23 cellular contexts compared by ENCODE assay signal in genomic region chr4:117096462-117096861, GRCh38. TPM values are rescaled to one million over a fixed set of nuclear protein-coding genes. Genes with fewer than 3 reads are reported as not detected.
DNase-seq lines count a peak whose midpoint lies in the region; ATAC-seq, FAIRE-seq and TF ChIP-seq lines count a peak whose summit lies in the region.
"Had no signal": no experiment of that assay in that cellular context is flagged by ENCODE, and none has a peak within 500 bp of the region (broad histone marks: within the 10 kb centered on the region; RNA-seq: fewer than 3 reads in every experiment).

No MANE protein-coding gene starts in this region.

- H3K18ac ChIP-seq in H1 (ENCODE audit: extremely low read depth, low read length), result no peak overlapping the region

- H3K9me3 ChIP-seq in OCI-LY3 (ENCODE audit: insufficient read depth, low read length), result no peaks in the 10 kb centered on the region
- no peaks in the 10 kb centered on the region for H3K9me3 ChIP-seq in H1 (ENCODE audit: insufficient read depth in 2 of 2, low read depth in 1 of 2, low read length in 1 of 2)
- H3K9me3 ChIP-seq in smooth muscle cell (replicated peaks; ENCODE audit: low read depth), result no peaks in the 10 kb centered on the region
- H3K9me3 ChIP-seq: A549; BE2C; BLaER1 treated with 17β-estradiol and CSF1 and Interleukin-3, amounts not matched to agents 10 nM and 100 nM had no signal

- peaks cover 5% of the 10 kb centered on the region for H3K4me1 Mint-ChIP-seq in GM23338
- H3K4me1 Mint-ChIP-seq: CD14-positive monocyte; CD8-positive, alpha-beta memory T cell had no signal

- TF ChIP-seq RAD21 in H1 (IDR thresholded peaks at IDR 0.05 in 1 of 2, conservative IDR thresholded peaks at IDR 0.05 in 1 of 2; ENCODE audit: low read depth in 2 of 2, low read length in 2 of 2), result no peak

- H3K9ac ChIP-seq in KMS-11 (peak overlapping the region; percentile 42; the same call in 1 of the 2 replicates), OCI-LY3 (ENCODE audit: low read length) (no peak overlapping the region), H1 (replicated peaks in 1 of 4; ENCODE audit: extremely low read depth in 1 of 4, low read depth in 3 of 4, low read length in 3 of 4) (no peak overlapping the region), smooth muscle cell (ENCODE audit: low read depth) (no peak overlapping the region)
- H3K9ac ChIP-seq: BLaER1 treated with 17β-estradiol and CSF1 and Interleukin-3, amounts not matched to agents 10 nM and 100 nM had no signal

- H3K56ac ChIP-seq in H1 (replicated peaks; ENCODE audit: insufficient read length, low read depth, low read length), result no peak overlapping the region

- no peak overlapping the region for H2AK5ac ChIP-seq in H1 (ENCODE audit: low read depth, low read length)

- no peak overlapping the region for H3K23ac ChIP-seq in H1 (ENCODE audit: insufficient read length)

- no peak overlapping the region for H4K91ac ChIP-seq in H1 (replicated peaks; ENCODE audit: insufficient read length, low read length)

- H3K36me3 Mint-ChIP-seq in GM23338 (ENCODE audit: low read depth), result no peaks in the 10 kb centered on the region
- H3K36me3 Mint-ChIP-seq: CD14-positive monocyte; CD8-positive, alpha-beta memory T cell had no signal

- H2BK15ac ChIP-seq in H1 (ENCODE audit: low read length), result no peak overlapping the region

- no peak overlapping the region for H3K27ac Mint-ChIP-seq in GM23338
- H3K27ac Mint-ChIP-seq: CD14-positive monocyte; CD4-positive, alpha-beta T cell had no signal

- H3K27me3 ChIP-seq in GM23338 (ENCODE audit: insufficient read depth), result no peaks in the 10 kb centered on the region
- H3K27me3 ChIP-seq in KMS-11 (ENCODE audit: insufficient read depth, low read depth), result no peaks in the 10 kb centered on the region
- H3K27me3 ChIP-seq in OCI-LY3 (ENCODE audit: low read depth, low read length), result no peaks in the 10 kb centered on the region
- H3K27me3 ChIP-seq in H1 (replicated peaks in 1 of 4; ENCODE audit: control insufficient read depth in 3 of 4, extremely low read depth in 1 of 4, insufficient read depth in 3 of 4, low read length in 3 of 4), result no peaks in the 10 kb centered on the region
- no peaks in the 10 kb centered on the region for H3K27me3 ChIP-seq in smooth muscle cell (ENCODE audit: low read depth)
- H3K27me3 ChIP-seq: BE2C; BLaER1 treated with 17β-estradiol and CSF1 and Interleukin-3, amounts not matched to agents 10 nM and 100 nM had no signal

- H3K36me3 ChIP-seq in GM23338 (ENCODE audit: insufficient read depth), result no peaks in the 10 kb centered on the region
- H3K36me3 ChIP-seq in KMS-11 (ENCODE audit: insufficient read depth), result no peaks in the 10 kb centered on the region
- no peaks in the 10 kb centered on the region for H3K36me3 ChIP-seq in OCI-LY3 (replicated peaks; ENCODE audit: low read depth, low read length)
- no peaks in the 10 kb centered on the region for H3K36me3 ChIP-seq in H1 (ENCODE audit: control insufficient read depth in 2 of 4, insufficient read depth in 4 of 4, low read length in 3 of 4)
- H3K36me3 ChIP-seq in smooth muscle cell (ENCODE audit: low read depth), result no peaks in the 10 kb centered on the region
- H3K36me3 ChIP-seq: BE2C; BLaER1 treated with 17β-estradiol and CSF1 and Interleukin-3, amounts not matched to agents 10 nM and 100 nM had no signal

- 92% methylated on average over 5 of the region's 5 CpGs; no CpG with 5 or more reads in 1 of the 2 experiments for whole genome bisulfite sequencing in H1 (ENCODE audit: extremely low coverage in 1 of 2, insufficient coverage in 1 of 2, insufficient read length in 1 of 2, insufficient replicate concordance in 2 of 2, low coverage in 1 of 2, low lambda C conversion rate in 2 of 2, missing lambda C conversion rate in 1 of 2), 2 experiments
- WGBS in smooth muscle cell (ENCODE audit: low lambda C conversion rate), result 92% methylated on average over 5 of the region's 5 CpGs

- H4K20me1 ChIP-seq in GM23338 (replicated peaks; ENCODE audit: insufficient read depth) (no peaks in the 10 kb centered on the region), KMS-11 (ENCODE audit: insufficient read depth) (no peaks in the 10 kb centered on the region), OCI-LY3 (ENCODE audit: insufficient read depth, low read length) (no peaks in the 10 kb centered on the region), H1 (replicated peaks in 1 of 2; ENCODE audit: control insufficient read depth in 1 of 2, insufficient read depth in 2 of 2, low read length in 2 of 2) (no peaks in the 10 kb centered on the region), smooth muscle cell (ENCODE audit: low read depth) (no peaks in the 10 kb centered on the region)
- H4K20me1 ChIP-seq: BLaER1 treated with 17β-estradiol and CSF1 and Interleukin-3, amounts not matched to agents 10 nM and 100 nM had no signal

- no peak overlapping the region for H4K8ac ChIP-seq in H1 (ENCODE audit: extremely low read depth, insufficient read depth, low read length)

- H3K27ac ChIP-seq in GM23338 (ENCODE audit: low read depth) (no peak overlapping the region), KMS-11 (peak overlapping the region; percentile 50), OCI-LY3 (ENCODE audit: low read length) (no peak overlapping the region), H1 (ENCODE audit: low read depth, low read length) (no peak overlapping the region), smooth muscle cell (ENCODE audit: low read depth) (no peak overlapping the region)
- H3K27ac ChIP-seq: A549; BLaER1 treated with 17β-estradiol and CSF1 and Interleukin-3, amounts not matched to agents 10 nM and 100 nM had no signal

- H4K5ac ChIP-seq in H1 (ENCODE audit: insufficient read length, low read depth, low read length), result no peak overlapping the region

- no peak overlapping the region for H2BK120ac ChIP-seq in H1 (replicated peaks; ENCODE audit: low read depth, low read length)

- H3K9me3 Mint-ChIP-seq in GM23338, result no peaks in the 10 kb centered on the region
- H3K9me3 Mint-ChIP-seq: CD4-positive, alpha-beta T cell had no signal

- H3K9me2 ChIP-seq in GM23338 (ENCODE audit: insufficient read depth), result no peaks in the 10 kb centered on the region

- no peak overlapping the region for H2BK12ac ChIP-seq in H1 (ENCODE audit: low read depth, low read length)

- no peaks in the 10 kb centered on the region for H3K79me2 ChIP-seq in GM23338 (replicated peaks; ENCODE audit: insufficient read depth)
- no peaks in the 10 kb centered on the region for H3K79me2 ChIP-seq in KMS-11 (ENCODE audit: insufficient read depth, low read depth)
- no peaks in the 10 kb centered on the region for H3K79me2 ChIP-seq in OCI-LY3 (ENCODE audit: low read length)
- no peaks in the 10 kb centered on the region for H3K79me2 ChIP-seq in H1 (ENCODE audit: control insufficient read depth in 1 of 2, insufficient read depth in 2 of 2, low read length in 2 of 2)
- no peaks in the 10 kb centered on the region for H3K79me2 ChIP-seq in smooth muscle cell (ENCODE audit: low read depth)

- H3K23me2 ChIP-seq in H1 (ENCODE audit: low read depth, low read length), result no peaks in the 10 kb centered on the region

- TF ChIP-seq CTCF in GM23338 (conservative IDR thresholded peaks at IDR 0.05; ENCODE audit: low read depth in 2 of 2) (no peak), KMS-11 (conservative IDR thresholded peaks at IDR 0.05; ENCODE audit: low read depth, low read length) (no peak), OCI-LY3 (IDR thresholded peaks at IDR 0.05; ENCODE audit: low read depth, low read length) (no peak), H1 (IDR thresholded peaks at IDR 0.05; ENCODE audit: control extremely low read depth in 1 of 3, insufficient read depth in 1 of 3, low read depth in 1 of 3, low read length in 3 of 3) (no peak), D721Med (IDR thresholded peaks at IDR 0.05; ENCODE audit: insufficient read depth, missing control alignments) (no peak), smooth muscle cell (IDR thresholded peaks at IDR 0.05; ENCODE audit: borderline replicate concordance, insufficient read depth, poor library complexity, severe bottlenecking) (no peak)

- no peak for TF ChIP-seq POLR2A in H1 (IDR thresholded peaks at IDR 0.05; ENCODE audit: control extremely low read depth in 1 of 2, low read depth in 2 of 2, low read length in 2 of 2)

- H3K4me1 ChIP-seq in GM23338 (ENCODE audit: insufficient read depth), result peaks cover 5% of the 10 kb centered on the region; the same call in 1 of the 2 replicates
- peaks cover 24% of the 10 kb centered on the region for H3K4me1 ChIP-seq in KMS-11 (ENCODE audit: low read depth, poor library complexity, severe bottlenecking)
- H3K4me1 ChIP-seq in OCI-LY3 (ENCODE audit: low read length), result no peaks in the 10 kb centered on the region
- no peaks in the 10 kb centered on the region for H3K4me1 ChIP-seq in H1 (replicated peaks in 1 of 4; ENCODE audit: control insufficient read depth in 3 of 4, insufficient read depth in 4 of 4, low read length in 3 of 4)
- no peaks in the 10 kb centered on the region for H3K4me1 ChIP-seq in smooth muscle cell (ENCODE audit: low read depth)
- H3K4me1 ChIP-seq: A549; BLaER1 treated with 17β-estradiol and CSF1 and Interleukin-3, amounts not matched to agents 10 nM and 100 nM had no signal

- H2AFZ ChIP-seq in GM23338 (peak overlapping the region; percentile 48; the same call in 1 of the 2 replicates), KMS-11 (ENCODE audit: low read depth) (peak overlapping the region; percentile 77), OCI-LY3 (ENCODE audit: low read depth, low read length) (peak overlapping the region; percentile 37; the same call in 1 of the 2 replicates), H1 (ENCODE audit: low read length) (0 out of 2 replicates have a peak overlapping the region, but pooled peaks have one; percentile 68), smooth muscle cell (ENCODE audit: low read depth) (no peak overlapping the region)

- no peaks in the 10 kb centered on the region for H3K27me3 Mint-ChIP-seq in GM23338 (ENCODE audit: insufficient read depth, low read depth, poor library complexity)
- H3K27me3 Mint-ChIP-seq: CD4-positive, alpha-beta T cell; CD8-positive, alpha-beta memory T cell had no signal

- H3K4me3 ChIP-seq in GM23338, result no peak overlapping the region
- H3K4me3 ChIP-seq in KMS-11 (IDR thresholded peaks at IDR 0.05; ENCODE audit: insufficient read depth, low read depth, low read length), result no peak overlapping the region
- no peak overlapping the region for H3K4me3 ChIP-seq in OCI-LY3 (ENCODE audit: low read length)
- no peak overlapping the region for H3K4me3 ChIP-seq in H1 (ENCODE audit: extremely low read depth in 1 of 4, insufficient read depth in 2 of 4, low read depth in 3 of 4, low read length in 4 of 4)
- no peak overlapping the region for H3K4me3 ChIP-seq in smooth muscle cell
- H3K4me3 ChIP-seq: A549; BLaER1 treated with 17β-estradiol and CSF1 and Interleukin-3, amounts not matched to agents 10 nM and 100 nM had no signal

- TF ChIP-seq EP300 in H1 (IDR thresholded peaks at IDR 0.05; ENCODE audit: borderline replicate concordance in 1 of 2, low read depth in 2 of 2, low read length in 2 of 2), result no peak

- no peaks in the 10 kb centered on the region for H3K79me1 ChIP-seq in H1 (ENCODE audit: low read depth, low read length)

- no peak overlapping the region for H2BK20ac ChIP-seq in H1 (ENCODE audit: low read length)

- DNase-seq in GM23338 (ENCODE audit: low spot score) (no peak), H1 (ENCODE audit: low read depth in 1 of 2, low spot score in 2 of 2) (no peak), D721Med (ENCODE audit: insufficient read length, low spot score) (no peak), smooth muscle cell (lab: John Stamatoyannopoulos, UW; ENCODE audit: unreplicated experiment) (no peak)
- no peak for DNase-seq in NK-92 treated with Interleukin-12 subunit alpha and Interleukin-12 subunit beta, amount 100 ng/mL, for 24 hours (lab: John Stamatoyannopoulos, UW)
- DNase-seq: 8988T; ACHN; AML-193; BE2C; CD4-positive, alpha-beta T cell; CD8-positive, alpha-beta memory T cell; DMS53; DMS79 treated with DMSO at 0.1 percent for 48 hours; GF-D8; GOT3; HCEC 1CT had no signal

- no peak for FAIRE-seq in H1 (lab: Jason Lieb, UNC)
- FAIRE-seq in D721Med (lab: Jason Lieb, UNC), result no peak
- FAIRE-seq: A549, GM12891 had no signal

- H3K14ac ChIP-seq in H1 (ENCODE audit: insufficient read length), result no peak overlapping the region

- POLR2A ChIA-PET in H1 (lab: Charles Lee; ENCODE audit: partially characterized antibody), result no interaction called here

- H3K4me3 Mint-ChIP-seq in GM23338, result no peak overlapping the region
- H3K4me3 Mint-ChIP-seq: CD14-positive monocyte; CD4-positive, alpha-beta T cell; CD8-positive, alpha-beta memory T cell had no signal

- H3F3A ChIP-seq in GM23338 (replicated peaks; ENCODE audit: low read depth), result no peaks in the 10 kb centered on the region
- H3F3A ChIP-seq in smooth muscle cell (ENCODE audit: low read depth), result no peaks in the 10 kb centered on the region

- H3K4ac ChIP-seq in H1 (replicated peaks; ENCODE audit: insufficient read length, low read depth, low read length), result no peak overlapping the region

- ATAC-seq in GM23338 (no peak), GM21576 (IDR thresholded peaks at IDR 0.05; ENCODE audit: unreplicated experiment) (no peak)
- ATAC-seq: A549 had no signal

- CTCF ChIA-PET in H1 (lab: Charles Lee; ENCODE audit: partially characterized antibody), result interaction anchor here (0.9 kb wide), 1 partner anchor 14 kb away, joined by 3 read pairs; no protein-coding TSS in a partner anchor

- no peak overlapping the region for H2BK5ac ChIP-seq in H1 (ENCODE audit: low read depth, low read length)

- no peak overlapping the region for H3K4me2 ChIP-seq in GM23338
- peak overlapping the region; percentile 73 for H3K4me2 ChIP-seq in KMS-11
- H3K4me2 ChIP-seq in OCI-LY3 (ENCODE audit: low read length), result no peak overlapping the region
- no peak overlapping the region for H3K4me2 ChIP-seq in H1 (ENCODE audit: insufficient read depth in 1 of 2, low read depth in 2 of 2, low read length in 2 of 2)
- H3K4me2 ChIP-seq in smooth muscle cell, result no peak overlapping the region
- H3K4me2 ChIP-seq: BLaER1 treated with 17β-estradiol and CSF1 and Interleukin-3, amounts not matched to agents 10 nM and 100 nM had no signal

RNA-seq across cellular contexts. Expression of gene TRAM1L1, which starts 11.1 kb away (rescaled TPM):
- 1.5 and 2.6 TPM in 2 replicates for total RNA-seq in GM23338 (2014; rRNA removed; shearing (Covaris generic))
- 1.9 and 2.1 TPM in 2 replicates for polyA plus RNA-seq in GM23338 (2016; fragmentation: Nextera tagmentation; extraction: Ambion mirVana)
- total RNA-seq in H1 (2021; fragmentation: NEBNext Ultra II Directional; extraction: Animal tissue kit (Norgen Biotek cat#: 25700)), result 1.2 and 1.5 TPM in 2 replicates
- polyA plus RNA-seq in H1 (2011; rRNA removed), result 0.89 and 0.94 TPM in 2 replicates
- 1.7 TPM for polyA plus RNA-seq in H1 (2011; cell fraction: cytosol; rRNA removed)
- 0.57 TPM for polyA plus RNA-seq in H1 (2011; cell fraction: nucleus; rRNA removed)
- polyA plus RNA-seq in H1 (2012, experiment 1 of 2), result 0.96 to 1.4 TPM (median 1.1 TPM) in 4 replicates
- polyA plus RNA-seq in H1 (2012, experiment 2 of 2), result 0.20 TPM
- 2.5 TPM for polyA plus RNA-seq in H1 (2013, experiment 1 of 2)
- 2.6 TPM for polyA plus RNA-seq in H1 (2013, experiment 2 of 2)
- polyA minus RNA-seq in H1 (2011; rRNA and poly(A)+ RNA removed), result 1.4 and 2.0 TPM in 2 replicates
- polyA minus RNA-seq in H1 (2011; cell fraction: cytosol; rRNA and poly(A)+ RNA removed), result not detected
- polyA minus RNA-seq in H1 (2011; cell fraction: nucleus; rRNA and poly(A)+ RNA removed), result 2.6 TPM
- total RNA-seq in smooth muscle cell, result 5.4 and 6.7 TPM in 2 replicates
- 2.6 and 3.7 TPM in 2 replicates for polyA plus RNA-seq in smooth muscle cell
- total RNA-seq: CD4-positive, alpha-beta T cell; CD8-positive, alpha-beta memory T cell had no signal
- polyA plus RNA-seq: CD14-positive monocyte; CD8-positive, alpha-beta memory T cell had no signal
